Comparison of ENCODE assay signal across 26 cellular contexts in genomic region chr11:115085461-115086220, GRCh38.
DNase-seq lines count a peak whose midpoint lies in the region; ATAC-seq and TF ChIP-seq lines count a peak whose summit lies in the region.
"Had no signal": no experiment of that assay in that cellular context is flagged by ENCODE, and none has a peak within 500 bp of the region (broad histone marks: within the 10 kb centered on the region; RNA-seq: fewer than 3 reads in every experiment).

No MANE protein-coding gene starts in this region.

- no peaks in the 10 kb centered on the region for H3K27me3 ChIP-seq in SK-N-SH (ENCODE audit: insufficient read depth)
- H3K27me3 ChIP-seq: foreskin keratinocyte had no signal

- CTCF ChIA-PET in SK-N-SH (lab: Yijun Ruan, JAX) = interaction anchor here (1.2 kb wide), 1 partner anchor 11 kb away, joined by 3 read pairs; no protein-coding TSS in a partner anchor

- TF ChIP-seq CTCF in SK-N-SH (IDR thresholded peaks at IDR 0.05) = no peak

- H2AFZ ChIP-seq in SK-N-SH (ENCODE audit: low read depth) = no peak overlapping the region
- H2AFZ ChIP-seq: GM23248 had no signal

- H3K36me3 ChIP-seq in SK-N-SH (replicated peaks in 1 of 2; ENCODE audit: control insufficient read depth in 1 of 2, insufficient read depth in 2 of 2, low read length in 1 of 2) = no peaks in the 10 kb centered on the region
- H3K36me3 ChIP-seq: upper lobe of left lung had no signal

- 16% methylated on average over 6 of the region's 6 CpGs for WGBS in SK-N-SH (ENCODE audit: low lambda C conversion rate)

- H3K9me3 ChIP-seq in SK-N-SH = no peaks in the 10 kb centered on the region
- H3K9me3 ChIP-seq: upper lobe of left lung had no signal

- 0 out of 2 replicates have a peak, but pooled peaks have one; percentile 8 for TF ChIP-seq RAD21 in SK-N-SH (IDR thresholded peaks at IDR 0.05; ENCODE audit: low read length)

- H3K4me3 ChIP-seq in SK-N-SH (ENCODE audit: low read depth in 2 of 2, low read length in 1 of 2) = no peak overlapping the region
- H3K4me3 ChIP-seq: GM23248, upper lobe of left lung had no signal

- ATAC-seq in SK-N-SH treated with all-trans-retinoic acid at 6 μM for 48 hours (no peak; the same call in 2 of the 3 replicates), GM21723 (IDR thresholded peaks at IDR 0.05; ENCODE audit: unreplicated experiment) (no peak)
- ATAC-seq: foreskin keratinocyte; naive thymus-derived CD8-positive, alpha-beta T cell had no signal

- H3K4me1 ChIP-seq in SK-N-SH (ENCODE audit: control insufficient read depth in 1 of 2, insufficient read depth in 2 of 2, low read depth in 1 of 2, low read length in 1 of 2) = peaks cover 0 to 23% of the 10 kb centered on the region in 2 experiments; a peak in 2 of 4 replicates
- H3K4me1 ChIP-seq: foreskin keratinocyte, upper lobe of left lung had no signal

- DNase-seq in SK-N-SH = peak; percentile 75
- DNase-seq in NCI-H526 treated with DMSO at 0.1 percent for 48 hours (lab: John Stamatoyannopoulos, UW) = peak; percentile 75
- peak; percentile 7 to 56 for DNase-seq in hippocampal formation (lab: John Stamatoyannopoulos, UW)
- peak; percentile 42 for DNase-seq in superior temporal gyrus (ENCODE audit: extremely low spot score)
- no peak for DNase-seq in activated CD4-positive, CD25-positive, alpha-beta regulatory T cell (lab: John Stamatoyannopoulos, UW)
- no peak for DNase-seq in HuH-7.5 (ENCODE audit: low spot score)
- DNase-seq: 8988T; activated B cell treated with CpG ODN at 0.5 μM for 24 hours; activated CD4-positive, alpha-beta memory T cell treated with anti-CD3 and anti-CD28 coated beads for 36 hours; activated naive CD4-positive, alpha-beta T cell; effector CD4-positive, alpha-beta T cell; erythroblast; foreskin keratinocyte; GDM1; GM23248; naive thymus-derived CD8-positive, alpha-beta T cell; NCI-H187; NCI-H226; RPMI8226; small intestine; stimulated activated naive CD4-positive, alpha-beta T cell treated with Interleukin-2 at 50 U/mL for 16 hours; T-helper 9 cell; upper lobe of left lung had no signal

- H4K20me1 ChIP-seq in SK-N-SH (ENCODE audit: insufficient read depth) = no peaks in the 10 kb centered on the region

- H3K79me2 ChIP-seq in SK-N-SH (ENCODE audit: insufficient read depth) = no peaks in the 10 kb centered on the region

- H3K9ac ChIP-seq in SK-N-SH = no peak overlapping the region
- H3K9ac ChIP-seq: GM23248 had no signal

- peak overlapping the region in 1 of 2 experiments; percentile 73; a peak in 2 of 4 replicates for H3K27ac ChIP-seq in SK-N-SH (ENCODE audit: low read depth in 2 of 2, low read length in 1 of 2)
- H3K27ac ChIP-seq: foreskin keratinocyte, GM23248, HL-60, upper lobe of left lung had no signal

- peak in 1 of 2 experiments; percentile 52; a peak in 1 of 4 replicates for TF ChIP-seq EP300 in SK-N-SH (IDR thresholded peaks at IDR 0.05; ENCODE audit: borderline replicate concordance in 1 of 2, low read depth in 1 of 2, low read length in 1 of 2)

- H3F3A ChIP-seq in SK-N-SH (replicated peaks; ENCODE audit: insufficient read depth) = no peaks in the 10 kb centered on the region

- no peak overlapping the region for H3K4me2 ChIP-seq in SK-N-SH

- H3K9me2 ChIP-seq in SK-N-SH = no peaks in the 10 kb centered on the region

- POLR2A ChIA-PET in SK-N-SH (lab: Yijun Ruan, JAX) = no interaction called here

TF ChIP-seq in SK-N-SH, 30 proteins besides CTCF, POLR2A, EP300 and RAD21:
- 0 out of 2 replicates have a peak, but pooled peaks have one; percentile 20 for TF ChIP-seq MXI1 (IDR thresholded peaks at IDR 0.05; ENCODE audit: low read depth, low read length)
- peak; percentile 26; the same call in 1 of the 2 replicates for TF ChIP-seq GATA2 (CRISPR knock-in tag; IDR thresholded peaks at IDR 0.05)
- TF ChIP-seq PBX3 (IDR thresholded peaks at IDR 0.05) = no peak

TF ChIP-seq in SK-N-SH treated with all-trans-retinoic acid at 6 μM for 48 hours, 23 proteins besides CTCF, POLR2A, EP300 and RAD21:
- TF ChIP-seq OSR1 (CRISPR knock-in tag; IDR thresholded peaks at IDR 0.05) (no peak), CSDC2 (CRISPR knock-in tag; IDR thresholded peaks at IDR 0.05) (no peak), TCF4 (CRISPR knock-in tag; IDR thresholded peaks at IDR 0.05; ENCODE audit: borderline replicate concordance) (no peak), ISL1 (CRISPR knock-in tag; IDR thresholded peaks at IDR 0.05) (no peak), GLIS3 (CRISPR knock-in tag; IDR thresholded peaks at IDR 0.05) (no peak), ZFP3 (CRISPR knock-in tag; IDR thresholded peaks at IDR 0.05) (no peak), PPARA (CRISPR knock-in tag; IDR thresholded peaks at IDR 0.05; ENCODE audit: borderline replicate concordance) (no peak)
- TF ChIP-seq, protein P1, sequence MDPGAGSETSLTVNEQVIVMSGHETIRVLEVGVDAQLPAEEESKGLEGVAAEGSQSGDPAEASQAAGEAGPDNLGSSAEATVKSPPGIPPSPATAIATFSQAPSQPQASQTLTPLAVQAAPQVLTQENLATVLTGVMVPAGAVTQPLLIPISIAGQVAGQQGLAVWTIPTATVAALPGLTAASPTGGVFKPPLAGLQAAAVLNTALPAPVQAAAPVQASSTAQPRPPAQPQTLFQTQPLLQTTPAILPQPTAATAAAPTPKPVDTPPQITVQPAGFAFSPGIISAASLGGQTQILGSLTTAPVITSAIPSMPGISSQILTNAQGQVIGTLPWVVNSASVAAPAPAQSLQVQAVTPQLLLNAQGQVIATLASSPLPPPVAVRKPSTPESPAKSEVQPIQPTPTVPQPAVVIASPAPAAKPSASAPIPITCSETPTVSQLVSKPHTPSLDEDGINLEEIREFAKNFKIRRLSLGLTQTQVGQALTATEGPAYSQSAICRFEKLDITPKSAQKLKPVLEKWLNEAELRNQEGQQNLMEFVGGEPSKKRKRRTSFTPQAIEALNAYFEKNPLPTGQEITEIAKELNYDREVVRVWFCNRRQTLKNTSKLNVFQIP (CRISPR knock-in tag; IDR thresholded peaks at IDR 0.05; ENCODE audit: borderline replicate concordance, low read depth) = no peak
- TF ChIP-seq, protein P2, sequence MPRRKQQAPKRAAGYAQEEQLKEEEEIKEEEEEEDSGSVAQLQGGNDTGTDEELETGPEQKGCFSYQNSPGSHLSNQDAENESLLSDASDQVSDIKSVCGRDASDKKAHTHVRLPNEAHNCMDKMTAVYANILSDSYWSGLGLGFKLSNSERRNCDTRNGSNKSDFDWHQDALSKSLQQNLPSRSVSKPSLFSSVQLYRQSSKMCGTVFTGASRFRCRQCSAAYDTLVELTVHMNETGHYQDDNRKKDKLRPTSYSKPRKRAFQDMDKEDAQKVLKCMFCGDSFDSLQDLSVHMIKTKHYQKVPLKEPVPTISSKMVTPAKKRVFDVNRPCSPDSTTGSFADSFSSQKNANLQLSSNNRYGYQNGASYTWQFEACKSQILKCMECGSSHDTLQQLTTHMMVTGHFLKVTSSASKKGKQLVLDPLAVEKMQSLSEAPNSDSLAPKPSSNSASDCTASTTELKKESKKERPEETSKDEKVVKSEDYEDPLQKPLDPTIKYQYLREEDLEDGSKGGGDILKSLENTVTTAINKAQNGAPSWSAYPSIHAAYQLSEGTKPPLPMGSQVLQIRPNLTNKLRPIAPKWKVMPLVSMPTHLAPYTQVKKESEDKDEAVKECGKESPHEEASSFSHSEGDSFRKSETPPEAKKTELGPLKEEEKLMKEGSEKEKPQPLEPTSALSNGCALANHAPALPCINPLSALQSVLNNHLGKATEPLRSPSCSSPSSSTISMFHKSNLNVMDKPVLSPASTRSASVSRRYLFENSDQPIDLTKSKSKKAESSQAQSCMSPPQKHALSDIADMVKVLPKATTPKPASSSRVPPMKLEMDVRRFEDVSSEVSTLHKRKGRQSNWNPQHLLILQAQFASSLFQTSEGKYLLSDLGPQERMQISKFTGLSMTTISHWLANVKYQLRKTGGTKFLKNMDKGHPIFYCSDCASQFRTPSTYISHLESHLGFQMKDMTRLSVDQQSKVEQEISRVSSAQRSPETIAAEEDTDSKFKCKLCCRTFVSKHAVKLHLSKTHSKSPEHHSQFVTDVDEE (CRISPR knock-in tag; IDR thresholded peaks at IDR 0.05) = no peak
- TF ChIP-seq, protein P3, sequence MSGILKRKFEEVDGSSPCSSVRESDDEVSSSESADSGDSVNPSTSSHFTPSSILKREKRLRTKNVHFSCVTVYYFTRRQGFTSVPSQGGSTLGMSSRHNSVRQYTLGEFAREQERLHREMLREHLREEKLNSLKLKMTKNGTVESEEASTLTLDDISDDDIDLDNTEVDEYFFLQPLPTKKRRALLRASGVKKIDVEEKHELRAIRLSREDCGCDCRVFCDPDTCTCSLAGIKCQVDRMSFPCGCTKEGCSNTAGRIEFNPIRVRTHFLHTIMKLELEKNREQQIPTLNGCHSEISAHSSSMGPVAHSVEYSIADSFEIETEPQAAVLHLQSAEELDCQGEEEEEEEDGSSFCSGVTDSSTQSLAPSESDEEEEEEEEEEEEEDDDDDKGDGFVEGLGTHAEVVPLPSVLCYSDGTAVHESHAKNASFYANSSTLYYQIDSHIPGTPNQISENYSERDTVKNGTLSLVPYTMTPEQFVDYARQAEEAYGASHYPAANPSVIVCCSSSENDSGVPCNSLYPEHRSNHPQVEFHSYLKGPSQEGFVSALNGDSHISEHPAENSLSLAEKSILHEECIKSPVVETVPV (CRISPR knock-in tag; IDR thresholded peaks at IDR 0.05) = no peak

Comparison
In these comparisons a context has a peak if more than half of its experiments do, and no peak if none do; other contexts are left out.
1. DNase-seq: peak in SK-N-SH (single experiment), NCI-H526 treated with DMSO at 0.1 percent for 48 hours (single experiment), hippocampal formation (2 of 2) and superior temporal gyrus (single experiment); none in activated CD4-positive, CD25-positive, alpha-beta regulatory T cell (0 of 4) and HuH-7.5 (single experiment).